1 cellular context compared by ENCODE assay signal in genomic region chr3:167287308-167287707, GRCh38.
TF ChIP-seq lines count a peak whose summit lies in the region.

No MANE protein-coding gene starts in this region.

TF ChIP-seq in HepG2, 621 proteins besides CTCF, POLR2A, EP300 and RAD21 (continued from another document):
- no peak for TF ChIP-seq PBX3 (CRISPR knock-in tag; IDR thresholded peaks at IDR 0.05; ENCODE audit: borderline replicate concordance)
- no peak for TF ChIP-seq PHF20 (CRISPR knock-in tag; IDR thresholded peaks at IDR 0.05)
- TF ChIP-seq ZFP90 (CRISPR knock-in tag; IDR thresholded peaks at IDR 0.05; ENCODE audit: borderline replicate concordance) = no peak
- TF ChIP-seq ZNF207 (IDR thresholded peaks at IDR 0.05; ENCODE audit: borderline replicate concordance) = no peak
- TF ChIP-seq HIC2 (CRISPR knock-in tag; IDR thresholded peaks at IDR 0.05; ENCODE audit: low read depth) = no peak
- no peak for TF ChIP-seq HMGXB4 (CRISPR knock-in tag; IDR thresholded peaks at IDR 0.05; ENCODE audit: borderline replicate concordance in 1 of 2, low read depth in 1 of 2)
